Comparison of ENCODE assay signal across 8 cellular contexts in genomic region chr17:16386126-16386507, GRCh38. TPM values are rescaled to one million over a fixed set of nuclear protein-coding genes. Genes with fewer than 3 reads are reported as not detected.
DNase-seq lines count a peak whose midpoint lies in the region; ATAC-seq, FAIRE-seq and TF ChIP-seq lines count a peak whose summit lies in the region.
"Not testable (repeated sequence)": the region's sequence is repeated elsewhere in the genome, so short reads cannot be mapped to it uniquely, and the experiment has no call there.

No MANE protein-coding gene starts in this region.

- not testable (repeated sequence) for TF ChIP-seq RAD21 in GM12878 (IDR thresholded peaks at IDR 0.05; ENCODE audit: insufficient read depth, low read depth, low read length)

- H3K36me3 Mint-ChIP-seq in activated CD4-positive, alpha-beta T cell treated with anti-CD3 and anti-CD28 coated beads for 36 hours (ENCODE audit: low read depth) = peaks cover 33% of the 10 kb centered on the region

- H3K9me3 Mint-ChIP-seq in activated CD4-positive, alpha-beta T cell treated with anti-CD3 and anti-CD28 coated beads for 36 hours (ENCODE audit: low read depth) = not testable (repeated sequence)

- not testable (repeated sequence) for H3K18ac ChIP-seq in mesendoderm (ENCODE audit: low read length)

- TF ChIP-seq POLR2A in GM12878 (IDR thresholded peaks at IDR 0.05; ENCODE audit: low read depth, low read length); sigmoid colon (IDR thresholded peaks at IDR 0.05); upper lobe of left lung (IDR thresholded peaks at IDR 0.05): not testable (repeated sequence)

- not testable (repeated sequence) for H3K9me3 ChIP-seq in DOHH2 (ENCODE audit: control insufficient read depth, insufficient read depth, low read length); GM12878 (replicated peaks; ENCODE audit: control insufficient read depth, insufficient read depth, low read length); fibroblast of lung (ENCODE audit: control insufficient read depth, insufficient read depth, low read depth, low read length); sigmoid colon; upper lobe of left lung

- not testable (repeated sequence) for H4K8ac ChIP-seq in mesendoderm (ENCODE audit: low read depth, low read length)

- H3K23ac ChIP-seq in mesendoderm (ENCODE audit: low read length) = not testable (repeated sequence)

- peak overlapping the region; percentile 73 for H3K27ac Mint-ChIP-seq in activated CD4-positive, alpha-beta T cell treated with anti-CD3 and anti-CD28 coated beads for 36 hours

- SMC1A ChIA-PET in GM12878 (lab: Charles Lee; ENCODE audit: uncharacterized antibody, unreplicated experiment) = interaction anchor here (0.7 to 3.3 kb wide), 4 partner anchors 18 to 61 kb away, joined by 5 to 16 read pairs (median 10); partner anchors contain the start of gene TRPV2

- peaks cover 42% of the 10 kb centered on the region for H3K4me1 ChIP-seq in DOHH2 (ENCODE audit: control insufficient read depth, low read length)
- not testable (repeated sequence) for H3K4me1 ChIP-seq in KMS-11 (ENCODE audit: low read depth, poor library complexity, severe bottlenecking); fibroblast of lung (ENCODE audit: control insufficient read depth, extremely low read depth, insufficient read depth, low read length); mesendoderm (ENCODE audit: control insufficient read depth, low read depth, low read length)
- peaks cover 16% of the 10 kb centered on the region for H3K4me1 ChIP-seq in GM12878 (ENCODE audit: control insufficient read depth, insufficient read depth, low read length)
- peaks cover 0 to 38% (median 29%) of the 10 kb centered on the region in 4 donors for H3K4me1 ChIP-seq in sigmoid colon
- H3K4me1 ChIP-seq in upper lobe of left lung = peaks cover 26 to 49% (median 29%) of the 10 kb centered on the region in 4 donors

- not testable (repeated sequence) for H3K4ac ChIP-seq in mesendoderm (ENCODE audit: low read depth, low read length)

- peak overlapping the region; percentile 74 for H3K4me3 ChIP-seq in DOHH2 (ENCODE audit: low read length)
- not testable (repeated sequence) for H3K4me3 ChIP-seq in KMS-11 (IDR thresholded peaks at IDR 0.05; ENCODE audit: insufficient read depth, low read depth, low read length); fibroblast of lung (replicated peaks in 1 of 4; ENCODE audit: control extremely low read depth in 1 of 4, insufficient read depth in 1 of 4, low read depth in 3 of 4, low read length in 4 of 4); mesendoderm (ENCODE audit: low read length)
- H3K4me3 ChIP-seq in GM12878 = peak overlapping the region; percentile 62; the same call in 1 of the 2 replicates
- peak overlapping the region in 3 of 4 donors; percentile 37 to 53 (median 49) for H3K4me3 ChIP-seq in sigmoid colon
- H3K4me3 ChIP-seq in upper lobe of left lung = peak overlapping the region in 3 of 4 donors; percentile 43 to 54 (median 52)

- H2AFZ ChIP-seq in KMS-11 (ENCODE audit: low read depth) (peak overlapping the region; percentile 92; the same call in 1 of the 2 replicates), GM12878 (ENCODE audit: control insufficient read depth, low read depth, low read length) (peak overlapping the region; percentile 93; the same call in 1 of the 2 replicates)
- not testable (repeated sequence) for H2AFZ ChIP-seq in fibroblast of lung (ENCODE audit: low read length)

- peaks cover 27% of the 10 kb centered on the region for H3F3A ChIP-seq in DOHH2 (ENCODE audit: control insufficient read depth, insufficient read depth)

- BruUV-seq in GM12878 (replicated peaks; lab: Mats Ljungman, UMichigan) = not testable (repeated sequence)

- H3K4me2 ChIP-seq in DOHH2 (ENCODE audit: low read length) (peak overlapping the region; percentile 83), GM12878 (ENCODE audit: control insufficient read depth, insufficient read depth) (peak overlapping the region; percentile 85), fibroblast of lung (ENCODE audit: extremely low read depth, insufficient read depth, low read length) (peak overlapping the region; percentile 25)
- H3K4me2 ChIP-seq in KMS-11; mesendoderm (ENCODE audit: low read length): not testable (repeated sequence)

- H3K79me2 ChIP-seq in DOHH2 (ENCODE audit: control insufficient read depth, low read length) = peaks cover 25% of the 10 kb centered on the region
- H3K79me2 ChIP-seq in KMS-11 (ENCODE audit: insufficient read depth, low read depth) = not testable (repeated sequence)
- peaks cover 28% of the 10 kb centered on the region for H3K79me2 ChIP-seq in GM12878 (ENCODE audit: control insufficient read depth, insufficient read depth, low read length)
- peaks cover 26% of the 10 kb centered on the region for H3K79me2 ChIP-seq in fibroblast of lung (ENCODE audit: control insufficient read depth, insufficient read depth, low read length)
- H3K79me2 ChIP-seq in mesendoderm (ENCODE audit: control insufficient read depth, insufficient read depth, low read length) = peaks cover 20% of the 10 kb centered on the region

- not testable (repeated sequence) for H3K27me3 Mint-ChIP-seq in activated CD4-positive, alpha-beta T cell treated with anti-CD3 and anti-CD28 coated beads for 36 hours

- not testable (repeated sequence) for H3K27me3 ChIP-seq in DOHH2 (ENCODE audit: control insufficient read depth, low read length); KMS-11 (ENCODE audit: insufficient read depth, low read depth); GM12878 (replicated peaks in 1 of 2; ENCODE audit: control insufficient read depth in 2 of 2, insufficient read depth in 2 of 2, low read length in 1 of 2); fibroblast of lung (ENCODE audit: control insufficient read depth, insufficient read depth, low read length); mesendoderm (ENCODE audit: insufficient read depth, low read length, poor library complexity); sigmoid colon; upper lobe of left lung

- in situ Hi-C loops in GM12878 (cut with MboI) = not testable (repeated sequence)

- not testable (repeated sequence) for H4K5ac ChIP-seq in mesendoderm (ENCODE audit: low read length)

- not testable (repeated sequence) for H2AK5ac ChIP-seq in mesendoderm (ENCODE audit: low read length)

- not testable (repeated sequence) for H2BK120ac ChIP-seq in mesendoderm (ENCODE audit: low read depth, low read length)

- intact Hi-C loops in activated CD4-positive, alpha-beta T cell treated with anti-CD3 and anti-CD28 coated beads for 36 hours (cut with DNase I, micrococcal nuclease) = loop anchor here (1.0 to 10.0 kb wide), 6 partner anchors 29 to 199 kb away; partner anchors contain the start of gene TRPV2 (in 1 of the 2)
- intact Hi-C loops in GM12878 (cut with micrococcal nuclease; ENCODE audit: unreplicated experiment) (loop anchor here (1.0 kb wide), 2 partner anchors 29 to 135 kb away; partner anchors contain the start of gene TRPV2), sigmoid colon (cut with DNase I) (loop anchor here (5.0 kb wide), 1 partner anchor 136 kb away; no protein-coding TSS in a partner anchor)

- CTCF ChIA-PET in activated CD4-positive, alpha-beta T cell treated with anti-CD3 and anti-CD28 coated beads for 36 hours (lab: Charles Lee) = interaction anchor here (0.6 to 2.2 kb wide), 6 partner anchors 17 to 1445 kb away, joined by 3 to 11 read pairs (median 4); no protein-coding TSS in a partner anchor
- CTCF ChIA-PET in GM12878 (lab: Yijun Ruan, JAX) = interaction anchor here (1.0 to 3.5 kb wide), 7 partner anchors 18 to 73 kb away, joined by 3 to 24 read pairs (median 7); partner anchors contain the start of gene TRPV2

- peak overlapping the region; percentile 27; the same call in 1 of the 2 replicates for H3K9ac ChIP-seq in KMS-11
- not testable (repeated sequence) for H3K9ac ChIP-seq in GM12878 (ENCODE audit: control insufficient read depth, insufficient read depth, low read length); fibroblast of lung (ENCODE audit: insufficient read depth, low read length)
- H3K9ac ChIP-seq in mesendoderm (ENCODE audit: low read length) = peak overlapping the region; percentile 38

- peak overlapping the region; percentile 42; the same call in 1 of the 2 replicates for H3K27ac ChIP-seq in DOHH2 (ENCODE audit: low read depth, low read length)
- not testable (repeated sequence) for H3K27ac ChIP-seq in KMS-11; GM12878 (ENCODE audit: control insufficient read depth, insufficient read depth); fibroblast of lung (ENCODE audit: insufficient read depth, low read length); mesendoderm (ENCODE audit: low read depth, low read length)
- peak overlapping the region; percentile 31 to 64 (median 54) for H3K27ac ChIP-seq in sigmoid colon
- peak overlapping the region in 2 of 4 donors; percentile 44 to 78 for H3K27ac ChIP-seq in upper lobe of left lung

- not testable (repeated sequence) for H2BK5ac ChIP-seq in mesendoderm (ENCODE audit: low read length)

- H3K9me2 ChIP-seq in DOHH2 (replicated peaks; ENCODE audit: control insufficient read depth, low read length) = not testable (repeated sequence)

- not testable (repeated sequence) for ATAC-seq in activated CD4-positive, alpha-beta T cell treated with anti-CD3 and anti-CD28 coated beads for 36 hours; GM12878; upper lobe of left lung (ENCODE audit: low FRiP score in 2 of 2)

- RAD21 ChIA-PET in GM12878 (lab: Charles Lee; ENCODE audit: unreplicated experiment) = interaction anchor here (1.0 to 2.2 kb wide), 4 partner anchors 17 to 52 kb away, joined by 3 to 7 read pairs (median 4); no protein-coding TSS in a partner anchor

- not testable (repeated sequence) for TF ChIP-seq CTCF in DOHH2 (IDR thresholded peaks at IDR 0.05; ENCODE audit: low read depth, low read length, poor library complexity, severe bottlenecking); KMS-11 (conservative IDR thresholded peaks at IDR 0.05; ENCODE audit: low read depth, low read length); GM12878 (IDR thresholded peaks at IDR 0.05 in 2 of 3, conservative IDR thresholded peaks at IDR 0.05 in 1 of 3; ENCODE audit: control insufficient read depth in 2 of 3, extremely low read depth in 1 of 3, insufficient read depth in 1 of 3, low read depth in 3 of 3, low read length in 3 of 3); fibroblast of lung (conservative IDR thresholded peaks at IDR 0.05 in 1 of 2, IDR thresholded peaks at IDR 0.05 in 1 of 2; ENCODE audit: low read depth in 1 of 2, low read length in 2 of 2); sigmoid colon (IDR thresholded peaks at IDR 0.05); upper lobe of left lung (IDR thresholded peaks at IDR 0.05)

- H3K4me3 Mint-ChIP-seq in activated CD4-positive, alpha-beta T cell treated with anti-CD3 and anti-CD28 coated beads for 36 hours = peak overlapping the region; percentile 69

- WGBS in GM12878 (ENCODE audit: insufficient coverage, insufficient replicate concordance, low lambda C conversion rate, missing lambda C conversion rate) = 8% methylated on average over 19 of the region's 23 CpGs
- WGBS in mesendoderm (ENCODE audit: extremely low coverage, insufficient coverage, low lambda C conversion rate) = no CpG with 5 or more reads among the region's 23 CpGs
- 41 to 47% methylated on average over 23 of the region's 23 CpGs for WGBS in sigmoid colon, 2 donors
- WGBS in upper lobe of left lung, 2 donors = 43 to 50% methylated on average over 23 of the region's 23 CpGs

- POLR2A ChIA-PET in activated CD4-positive, alpha-beta T cell treated with anti-CD3 and anti-CD28 coated beads for 36 hours (lab: Charles Lee) = not testable (repeated sequence)
- POLR2A ChIA-PET in GM12878 (lab: Charles Lee) = interaction anchor here (0.6 to 2.1 kb wide), 8 partner anchors 8 to 781 kb away, joined by 3 to 13 read pairs (median 6); partner anchors contain the start of genes CENPV and TRPV2

- peaks cover 11% of the 10 kb centered on the region for H3K79me1 ChIP-seq in mesendoderm (ENCODE audit: low read length)

- H2BK15ac ChIP-seq in mesendoderm (replicated peaks; ENCODE audit: low read depth) = not testable (repeated sequence)

- H3K36me3 ChIP-seq in DOHH2 (ENCODE audit: control insufficient read depth, low read length) = peaks cover 32% of the 10 kb centered on the region
- not testable (repeated sequence) for H3K36me3 ChIP-seq in KMS-11 (ENCODE audit: insufficient read depth); fibroblast of lung (ENCODE audit: control insufficient read depth, insufficient read depth, low read length); mesendoderm (ENCODE audit: control insufficient read depth, insufficient read depth, low read length)
- H3K36me3 ChIP-seq in GM12878 (ENCODE audit: control insufficient read depth in 2 of 2, insufficient read depth in 2 of 2, low read length in 1 of 2) = peaks cover 4 to 11% of the 10 kb centered on the region in 2 experiments
- peaks cover 0 to 20% (median 0%) of the 10 kb centered on the region in 4 donors for H3K36me3 ChIP-seq in sigmoid colon
- peaks cover 9 to 18% (median 11%) of the 10 kb centered on the region in 4 donors for H3K36me3 ChIP-seq in upper lobe of left lung

- peaks cover 40% of the 10 kb centered on the region for H3K4me1 Mint-ChIP-seq in activated CD4-positive, alpha-beta T cell treated with anti-CD3 and anti-CD28 coated beads for 36 hours

- peak overlapping the region; percentile 42 for H3K56ac ChIP-seq in mesendoderm (ENCODE audit: low read length)

- not testable (repeated sequence) for DNase-seq in activated CD4-positive, alpha-beta T cell treated with anti-CD3 and anti-CD28 coated beads for 36 hours; GM12878 (ENCODE audit: low read depth, low spot score); fibroblast of lung (ENCODE audit: low read depth in 2 of 2); mesendoderm; sigmoid colon; upper lobe of left lung

- FAIRE-seq in GM12878 (lab: Jason Lieb, UNC) = not testable (repeated sequence)

- not testable (repeated sequence) for H4K20me1 ChIP-seq in DOHH2 (ENCODE audit: control insufficient read depth, insufficient read depth, low read depth, low read length); KMS-11 (ENCODE audit: insufficient read depth); GM12878 (ENCODE audit: control insufficient read depth, insufficient read depth); fibroblast of lung (ENCODE audit: control insufficient read depth, extremely low read depth, insufficient read depth, low read length)

- not testable (repeated sequence) for TF ChIP-seq EP300 in GM12878 (IDR thresholded peaks at IDR 0.05; ENCODE audit: borderline replicate concordance in 1 of 2, control insufficient read depth in 1 of 2, low read depth in 2 of 2, low read length in 2 of 2); sigmoid colon (IDR thresholded peaks at IDR 0.05); upper lobe of left lung (IDR thresholded peaks at IDR 0.05)

RNA-seq across cellular contexts. Expression of gene UBB, which starts 5.2 kb away (rescaled TPM):
- total RNA-seq in activated CD4-positive, alpha-beta T cell treated with anti-CD3 and anti-CD28 coated beads for 36 hours = 1,000 to 10,000 TPM; 1,578 to 1,806 TPM
- 114 and 119 TPM in 2 replicates for total RNA-seq in GM12878 (2013; cell fraction: nucleolus; rRNA removed)
- 2,686 and 2,754 TPM in 2 replicates for total RNA-seq in GM12878 (2014; rRNA removed)
- total RNA-seq in GM12878 (2014; rRNA removed; fragmentation: Illumina TruSeq; extraction: Trizol) = 1,488 and 1,495 TPM in 2 replicates
- 1,455 and 1,463 TPM in 2 replicates for total RNA-seq in GM12878 (2021)
- polyA plus RNA-seq in GM12878 (2011; ENCODE audit: low read depth) = 1,026 TPM
- 608 and 1,133 TPM in 2 replicates for polyA plus RNA-seq in GM12878 (2011; rRNA removed)
- 2,029 and 2,469 TPM in 2 replicates for polyA plus RNA-seq in GM12878 (2011; cell fraction: cytosol; rRNA removed)
- polyA plus RNA-seq in GM12878 (2011; cell fraction: nucleus; rRNA removed) = 935 and 994 TPM in 2 replicates
- polyA plus RNA-seq in GM12878 (2012) = 1,643 and 1,891 TPM in 2 replicates
- polyA plus RNA-seq in GM12878 (2014; fragmentation: Illumina TruSeq; extraction: Trizol) = 1,621 and 1,633 TPM in 2 replicates
- 1,000 to 10,000 TPM; 4,008 to 4,246 TPM for polyA plus RNA-seq in GM12878 (2014; fragmentation: Nextera tagmentation; extraction: Ambion mirVana)
- 2,006 and 2,356 TPM in 2 replicates for polyA plus RNA-seq in GM12878 (2014; rRNA removed)
- 1,000 to 10,000 TPM; 2,193 to 2,309 TPM for polyA plus RNA-seq in GM12878 (2016; fragmentation: Nextera tagmentation; extraction: Ambion mirVana)
- 1,101 and 1,306 TPM in 2 replicates for polyA minus RNA-seq in GM12878 (2011; rRNA and poly(A)+ RNA removed)
- 411 and 476 TPM in 2 replicates for polyA minus RNA-seq in GM12878 (2011; cell fraction: cytosol; rRNA and poly(A)+ RNA removed)
- 196 and 307 TPM in 2 replicates for polyA minus RNA-seq in GM12878 (2011; cell fraction: nucleus; rRNA and poly(A)+ RNA removed)
- total RNA-seq in fibroblast of lung = 2,161 and 3,188 TPM in 2 replicates
- polyA plus RNA-seq in fibroblast of lung = 1,190 and 2,089 TPM in 2 replicates
- 2,029 and 2,802 TPM in 2 replicates for polyA plus RNA-seq in fibroblast of lung (2012)
- polyA minus RNA-seq in fibroblast of lung (ENCODE audit: low replicate concordance) = 2,290 and 3,189 TPM in 2 replicates
- polyA plus RNA-seq in mesendoderm (2013, experiment 1 of 2) = 2,431 TPM
- polyA plus RNA-seq in mesendoderm (2013, experiment 2 of 2) = 2,399 TPM
- 1,000 to 10,000 TPM in 3 of 4 donors, 100 to 1,000 TPM in 1; 892 to 1,272 (median 1,168) TPM for total RNA-seq in sigmoid colon
- polyA plus RNA-seq in sigmoid colon = 1,000 to 10,000 TPM in 2 of 3 donors, 100 to 1,000 TPM in 1; 939 to 2,667 (median 2,288) TPM
- total RNA-seq in upper lobe of left lung = 1,000 to 10,000 TPM in 3 of 6 donors, 100 to 1,000 TPM in 3; 281 to 1,666 (median 998) TPM

RNA-seq across cellular contexts. Expression of gene TRPV2, which starts 29.3 kb away (rescaled TPM):
- total RNA-seq in activated CD4-positive, alpha-beta T cell treated with anti-CD3 and anti-CD28 coated beads for 36 hours = 10 to 100 TPM; 24.3 to 35.6 TPM
- 149 and 160 TPM in 2 replicates for total RNA-seq in GM12878 (2013; cell fraction: nucleolus; rRNA removed)
- total RNA-seq in GM12878 (2014; rRNA removed) = 59.4 and 61.3 TPM in 2 replicates
- total RNA-seq in GM12878 (2014; rRNA removed; fragmentation: Illumina TruSeq; extraction: Trizol) = 25.6 and 29.7 TPM in 2 replicates
- 87.4 and 93.7 TPM in 2 replicates for total RNA-seq in GM12878 (2021)
- 30.3 TPM for polyA plus RNA-seq in GM12878 (2011; ENCODE audit: low read depth)
- polyA plus RNA-seq in GM12878 (2011; rRNA removed) = 33.3 and 82.6 TPM in 2 replicates
- polyA plus RNA-seq in GM12878 (2011; cell fraction: cytosol; rRNA removed) = 82.4 and 108 TPM in 2 replicates
- polyA plus RNA-seq in GM12878 (2011; cell fraction: nucleus; rRNA removed) = 175 and 207 TPM in 2 replicates
- 53.6 and 60.7 TPM in 2 replicates for polyA plus RNA-seq in GM12878 (2012)
- 15.4 and 27.3 TPM in 2 replicates for polyA plus RNA-seq in GM12878 (2014; fragmentation: Illumina TruSeq; extraction: Trizol)
- 10 to 100 TPM in 1 of 2 experiments, 1 to 10 TPM in 1; 8.9 to 29.2 TPM for polyA plus RNA-seq in GM12878 (2014; fragmentation: Nextera tagmentation; extraction: Ambion mirVana)
- polyA plus RNA-seq in GM12878 (2014; rRNA removed) = 48.8 and 58.4 TPM in 2 replicates
- polyA plus RNA-seq in GM12878 (2016; fragmentation: Nextera tagmentation; extraction: Ambion mirVana) = 10 to 100 TPM; 83.6 to 94.4 TPM
- polyA minus RNA-seq in GM12878 (2011; rRNA and poly(A)+ RNA removed) = 96.8 and 119 TPM in 2 replicates
- polyA minus RNA-seq in GM12878 (2011; cell fraction: cytosol; rRNA and poly(A)+ RNA removed) = 62.9 and 70.0 TPM in 2 replicates
- 41.5 and 63.6 TPM in 2 replicates for polyA minus RNA-seq in GM12878 (2011; cell fraction: nucleus; rRNA and poly(A)+ RNA removed)
- 56.2 and 74.5 TPM in 2 replicates for total RNA-seq in fibroblast of lung
- polyA plus RNA-seq in fibroblast of lung = 62.6 and 68.6 TPM in 2 replicates
- polyA plus RNA-seq in fibroblast of lung (2012) = 118 and 127 TPM in 2 replicates
- 298 and 337 TPM in 2 replicates for polyA minus RNA-seq in fibroblast of lung (ENCODE audit: low replicate concordance)
- polyA plus RNA-seq in mesendoderm (2013, experiment 1 of 2) = 1.3 TPM
- 1.9 TPM for polyA plus RNA-seq in mesendoderm (2013, experiment 2 of 2)
- 10 to 100 TPM in 2 of 4 donors, 1 to 10 TPM in 2; 9.1 to 14.0 (median 10.6) TPM for total RNA-seq in sigmoid colon
- 10 to 100 TPM in 1 of 3 donors, 1 to 10 TPM in 2; 3.7 to 13.4 (median 5.4) TPM for polyA plus RNA-seq in sigmoid colon
- 100 to 1,000 TPM in 2 of 6 donors, 10 to 100 TPM in 4; 33.4 to 127 (median 48.6) TPM for total RNA-seq in upper lobe of left lung

RNA-seq across cellular contexts. Expression of gene CENPV, which starts 32.8 kb away (rescaled TPM):
- total RNA-seq in activated CD4-positive, alpha-beta T cell treated with anti-CD3 and anti-CD28 coated beads for 36 hours = 100 to 1,000 TPM; 100 to 132 TPM
- 30.7 and 33.5 TPM in 2 replicates for total RNA-seq in GM12878 (2013; cell fraction: nucleolus; rRNA removed)
- total RNA-seq in GM12878 (2014; rRNA removed) = 84.2 and 93.2 TPM in 2 replicates
- total RNA-seq in GM12878 (2014; rRNA removed; fragmentation: Illumina TruSeq; extraction: Trizol) = 87.5 and 90.7 TPM in 2 replicates
- total RNA-seq in GM12878 (2021) = 94.9 and 98.6 TPM in 2 replicates
- polyA plus RNA-seq in GM12878 (2011; ENCODE audit: low read depth) = 55.4 TPM
- 83.7 and 93.4 TPM in 2 replicates for polyA plus RNA-seq in GM12878 (2011; rRNA removed)
- polyA plus RNA-seq in GM12878 (2011; cell fraction: cytosol; rRNA removed) = 75.3 and 100 TPM in 2 replicates
- 88.9 and 92.2 TPM in 2 replicates for polyA plus RNA-seq in GM12878 (2011; cell fraction: nucleus; rRNA removed)
- 48.3 and 50.3 TPM in 2 replicates for polyA plus RNA-seq in GM12878 (2012)
- polyA plus RNA-seq in GM12878 (2014; fragmentation: Illumina TruSeq; extraction: Trizol) = 80.1 and 94.1 TPM in 2 replicates
- polyA plus RNA-seq in GM12878 (2014; fragmentation: Nextera tagmentation; extraction: Ambion mirVana) = 10 to 100 TPM; 22.5 to 68.0 TPM
- polyA plus RNA-seq in GM12878 (2014; rRNA removed) = 77.5 and 86.0 TPM in 2 replicates
- 10 to 100 TPM; 70.8 to 72.7 TPM for polyA plus RNA-seq in GM12878 (2016; fragmentation: Nextera tagmentation; extraction: Ambion mirVana)
- polyA minus RNA-seq in GM12878 (2011; rRNA and poly(A)+ RNA removed) = 41.9 and 43.8 TPM in 2 replicates
- polyA minus RNA-seq in GM12878 (2011; cell fraction: cytosol; rRNA and poly(A)+ RNA removed) = 8.3 and 11.1 TPM in 2 replicates
- polyA minus RNA-seq in GM12878 (2011; cell fraction: nucleus; rRNA and poly(A)+ RNA removed) = 11.2 and 14.4 TPM in 2 replicates
- total RNA-seq in fibroblast of lung = 9.2 and 9.8 TPM in 2 replicates
- polyA plus RNA-seq in fibroblast of lung = 25.1 and 43.7 TPM in 2 replicates
- 20.9 and 34.3 TPM in 2 replicates for polyA plus RNA-seq in fibroblast of lung (2012)
- 4.5 and 41.7 TPM in 2 replicates for polyA minus RNA-seq in fibroblast of lung (ENCODE audit: low replicate concordance)
- polyA plus RNA-seq in mesendoderm (2013, experiment 1 of 2) = 319 TPM
- 316 TPM for polyA plus RNA-seq in mesendoderm (2013, experiment 2 of 2)
- 10 to 100 TPM; 12.8 to 23.8 (median 18.2) TPM for total RNA-seq in sigmoid colon
- 10 to 100 TPM; 42.3 to 62.5 (median 57.6) TPM for polyA plus RNA-seq in sigmoid colon
- 10 to 100 TPM in 4 of 6 donors, 1 to 10 TPM in 2; 3.4 to 30.4 (median 11.1) TPM for total RNA-seq in upper lobe of left lung
